Comparison of ENCODE assay signal across 30 cellular contexts in the genomic region with DNA sequence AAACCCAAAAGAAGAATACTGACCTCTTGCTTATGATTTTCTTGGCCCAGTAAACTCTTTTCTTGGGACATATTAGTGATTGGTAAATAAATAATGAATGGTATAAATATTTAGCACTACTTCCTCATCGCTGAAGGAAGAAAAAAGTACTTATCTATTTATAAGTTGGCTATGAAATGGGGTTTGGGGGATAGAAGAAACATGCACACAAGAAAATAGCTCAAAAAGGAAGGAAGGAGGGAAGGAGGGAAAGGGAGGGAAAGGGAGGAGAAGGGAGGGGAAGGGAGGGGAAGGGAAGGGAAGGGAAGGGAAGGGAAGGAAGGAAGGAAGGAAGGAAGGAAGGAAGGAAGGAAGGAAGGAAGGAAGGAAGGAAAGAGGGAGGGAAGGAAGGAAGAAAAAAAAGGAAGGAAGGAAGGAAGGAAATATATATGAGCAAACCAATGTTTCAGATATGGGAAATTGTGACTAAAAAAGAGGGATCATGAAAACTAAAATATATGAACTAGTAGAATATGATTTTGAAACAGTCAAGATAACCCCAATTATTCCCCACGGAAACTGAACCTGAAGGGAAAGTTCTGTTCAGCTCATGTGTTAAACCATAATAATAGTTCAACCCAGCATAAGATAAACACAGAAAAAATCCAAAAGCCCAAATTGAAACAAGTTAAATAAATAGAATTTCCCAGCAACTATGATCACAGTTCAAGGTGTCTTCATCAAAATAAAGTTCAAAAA.
"Had no signal": no experiment of that assay in that cellular context is flagged by ENCODE, and none has a peak within 500 bp of the region (broad histone marks: within the 10 kb centered on the region; RNA-seq: fewer than 3 reads in every experiment).

No MANE protein-coding gene starts in this region.

- H3K9me3 ChIP-seq: adrenal gland, body of pancreas, esophagus muscularis mucosa, gastrocnemius medialis, heart left ventricle had no signal

- DNase-seq: activated B cell treated with CpG ODN at 0.5 μM for 24 hours; activated CD4-positive, alpha-beta T cell treated with anti-CD3 and anti-CD28 coated beads for 48 hours; activated CD4-positive, alpha-beta T cell treated with anti-CD3 and anti-CD28 coated beads, Interleukin-2, amount 50 U/mL, for 1 hour; activated CD4-positive, alpha-beta T cell treated with anti-CD3 and anti-CD28 coated beads, Interleukin-2, amount 50 U/mL, for 48 hours; activated CD8-positive, alpha-beta memory T cell treated with anti-CD3 and anti-CD28 coated beads for 24 hours; activated CD8-positive, alpha-beta T cell treated with anti-CD3 and anti-CD28 coated beads for 36 hours; activated effector memory CD4-positive, alpha-beta T cell treated with anti-CD3 and anti-CD28 coated beads, Interleukin-2, amount 50 U/mL, for 16 hours; activated naive CD4-positive, alpha-beta T cell treated with anti-CD3 and anti-CD28 coated beads for 36 hours; activated naive CD8-positive, alpha-beta T cell treated with anti-CD3 and anti-CD28 coated beads for 36 hours; activated naive CD8-positive, alpha-beta T cell treated with anti-CD3 and anti-CD28 coated beads, Interleukin-2, amount 50 U/mL, for 24 hours; activated T-cell treated with anti-CD3 and anti-CD28 coated beads, Interleukin-2, amount 50 U/mL, for 4 hours; adrenal gland; amygdala; aorta; body of pancreas; caudate nucleus; cortex of kidney; dermis blood vessel endothelial cell; effector CD4-positive, alpha-beta T cell; effector memory CD8-positive, alpha-beta T cell; erythroblast; foreskin keratinocyte; gastrocnemius medialis; glutamatergic neuron; heart left ventricle; T-helper 17 cell; T1000; WERI-Rb-1 had no signal

- ATAC-seq: activated CD4-positive, CD25-positive, alpha-beta regulatory T cell treated with anti-CD3 and anti-CD28 coated beads, Interleukin-2, amount 50 U/mL, for 24 hours; activated CD8-positive, alpha-beta T cell treated with anti-CD3 and anti-CD28 coated beads for 36 hours; activated naive CD8-positive, alpha-beta T cell treated with anti-CD3 and anti-CD28 coated beads, Interleukin-2, amount 50 U/mL, for 24 hours; activated T-cell treated with anti-CD3 and anti-CD28 coated beads, Interleukin-2, amount 50 U/mL, for 4 hours; body of pancreas; effector memory CD8-positive, alpha-beta T cell; foreskin keratinocyte; gastrocnemius medialis; heart left ventricle; T-helper 17 cell had no signal

- H3K36me3 ChIP-seq: adrenal gland, esophagus muscularis mucosa, gastrocnemius medialis, heart left ventricle, WERI-Rb-1 had no signal

- H3K27me3 ChIP-seq: adrenal gland, body of pancreas, esophagus muscularis mucosa, foreskin keratinocyte, gastrocnemius medialis, heart left ventricle had no signal

- H3K27ac ChIP-seq: adrenal gland, body of pancreas, esophagus muscularis mucosa, foreskin keratinocyte, gastrocnemius medialis, heart left ventricle, WERI-Rb-1 had no signal

- H3K4me1 ChIP-seq: adrenal gland, body of pancreas, foreskin keratinocyte, gastrocnemius medialis, heart left ventricle had no signal

- H3K4me3 ChIP-seq: adrenal gland, body of pancreas, esophagus muscularis mucosa, gastrocnemius medialis, heart left ventricle had no signal
